Comparison of ENCODE assay signal across 1 cellular context in the genomic region with DNA sequence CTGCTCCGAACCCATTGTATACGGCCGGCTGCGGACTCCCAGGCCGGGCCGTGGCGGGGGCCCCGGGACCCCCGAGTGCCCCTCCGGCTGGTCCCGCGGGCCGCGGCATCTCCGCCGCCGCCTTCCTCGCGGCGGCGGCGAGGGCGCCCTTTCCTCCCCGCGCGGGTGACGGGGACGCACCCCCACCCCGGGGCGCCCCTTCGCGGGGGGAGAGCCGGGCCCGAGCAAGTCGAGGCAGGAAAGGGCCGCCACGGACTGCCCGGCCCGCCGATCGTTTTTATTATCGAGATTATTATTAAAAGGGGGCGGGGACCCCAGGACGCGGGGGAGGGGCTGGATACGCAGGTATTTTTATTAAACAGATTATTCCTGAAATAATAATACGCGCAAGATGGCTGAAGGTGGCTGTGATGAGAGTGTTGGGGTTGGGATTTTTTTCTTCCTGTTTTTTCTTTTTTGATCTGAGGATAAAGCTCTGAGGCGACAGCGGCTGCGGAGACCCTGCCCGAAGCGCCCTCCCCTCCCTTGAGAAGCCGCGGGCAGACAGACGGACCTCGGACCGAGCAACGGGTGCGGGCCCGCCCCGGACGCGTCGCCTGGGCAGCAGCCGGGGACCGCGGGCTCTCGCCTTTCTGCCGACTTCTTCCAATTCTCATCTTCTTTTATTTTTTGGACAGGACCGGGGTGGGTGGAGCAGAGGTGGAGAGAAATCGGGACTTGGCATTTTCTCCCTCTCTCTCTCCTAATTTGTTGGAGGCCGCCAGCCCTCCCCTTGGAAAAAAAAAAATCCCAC.
TF ChIP-seq lines count a peak whose summit lies in the region.

No MANE protein-coding gene starts in this region.

TF ChIP-seq in GM12878, 131 proteins besides CTCF, POLR2A, EP300 and RAD21 (continued from another document and continues in another):
- TF ChIP-seq, protein P1, sequence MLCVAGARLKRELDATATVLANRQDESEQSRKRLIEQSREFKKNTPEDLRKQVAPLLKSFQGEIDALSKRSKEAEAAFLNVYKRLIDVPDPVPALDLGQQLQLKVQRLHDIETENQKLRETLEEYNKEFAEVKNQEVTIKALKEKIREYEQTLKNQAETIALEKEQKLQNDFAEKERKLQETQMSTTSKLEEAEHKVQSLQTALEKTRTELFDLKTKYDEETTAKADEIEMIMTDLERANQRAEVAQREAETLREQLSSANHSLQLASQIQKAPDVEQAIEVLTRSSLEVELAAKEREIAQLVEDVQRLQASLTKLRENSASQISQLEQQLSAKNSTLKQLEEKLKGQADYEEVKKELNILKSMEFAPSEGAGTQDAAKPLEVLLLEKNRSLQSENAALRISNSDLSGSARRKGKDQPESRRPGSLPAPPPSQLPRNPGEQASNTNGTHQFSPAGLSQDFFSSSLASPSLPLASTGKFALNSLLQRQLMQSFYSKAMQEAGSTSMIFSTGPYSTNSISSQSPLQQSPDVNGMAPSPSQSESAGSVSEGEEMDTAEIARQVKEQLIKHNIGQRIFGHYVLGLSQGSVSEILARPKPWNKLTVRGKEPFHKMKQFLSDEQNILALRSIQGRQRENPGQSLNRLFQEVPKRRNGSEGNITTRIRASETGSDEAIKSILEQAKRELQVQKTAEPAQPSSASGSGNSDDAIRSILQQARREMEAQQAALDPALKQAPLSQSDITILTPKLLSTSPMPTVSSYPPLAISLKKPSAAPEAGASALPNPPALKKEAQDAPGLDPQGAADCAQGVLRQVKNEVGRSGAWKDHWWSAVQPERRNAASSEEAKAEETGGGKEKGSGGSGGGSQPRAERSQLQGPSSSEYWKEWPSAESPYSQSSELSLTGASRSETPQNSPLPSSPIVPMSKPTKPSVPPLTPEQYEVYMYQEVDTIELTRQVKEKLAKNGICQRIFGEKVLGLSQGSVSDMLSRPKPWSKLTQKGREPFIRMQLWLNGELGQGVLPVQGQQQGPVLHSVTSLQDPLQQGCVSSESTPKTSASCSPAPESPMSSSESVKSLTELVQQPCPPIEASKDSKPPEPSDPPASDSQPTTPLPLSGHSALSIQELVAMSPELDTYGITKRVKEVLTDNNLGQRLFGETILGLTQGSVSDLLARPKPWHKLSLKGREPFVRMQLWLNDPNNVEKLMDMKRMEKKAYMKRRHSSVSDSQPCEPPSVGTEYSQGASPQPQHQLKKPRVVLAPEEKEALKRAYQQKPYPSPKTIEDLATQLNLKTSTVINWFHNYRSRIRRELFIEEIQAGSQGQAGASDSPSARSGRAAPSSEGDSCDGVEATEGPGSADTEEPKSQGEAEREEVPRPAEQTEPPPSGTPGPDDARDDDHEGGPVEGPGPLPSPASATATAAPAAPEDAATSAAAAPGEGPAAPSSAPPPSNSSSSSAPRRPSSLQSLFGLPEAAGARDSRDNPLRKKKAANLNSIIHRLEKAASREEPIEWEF (IDR thresholded peaks at IDR 0.05; ENCODE audit: insufficient replicate concordance, low read depth, low read length): no peak
- TF ChIP-seq, protein P2, sequence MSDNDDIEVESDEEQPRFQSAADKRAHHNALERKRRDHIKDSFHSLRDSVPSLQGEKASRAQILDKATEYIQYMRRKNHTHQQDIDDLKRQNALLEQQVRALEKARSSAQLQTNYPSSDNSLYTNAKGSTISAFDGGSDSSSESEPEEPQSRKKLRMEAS (IDR thresholded peaks at IDR 0.05; ENCODE audit: low read depth, low read length): no peak
- TF ChIP-seq NR2C2 (IDR thresholded peaks at IDR 0.05; ENCODE audit: borderline replicate concordance, control insufficient read depth, insufficient read length, low read depth): no peak
- TF ChIP-seq, protein P3, sequence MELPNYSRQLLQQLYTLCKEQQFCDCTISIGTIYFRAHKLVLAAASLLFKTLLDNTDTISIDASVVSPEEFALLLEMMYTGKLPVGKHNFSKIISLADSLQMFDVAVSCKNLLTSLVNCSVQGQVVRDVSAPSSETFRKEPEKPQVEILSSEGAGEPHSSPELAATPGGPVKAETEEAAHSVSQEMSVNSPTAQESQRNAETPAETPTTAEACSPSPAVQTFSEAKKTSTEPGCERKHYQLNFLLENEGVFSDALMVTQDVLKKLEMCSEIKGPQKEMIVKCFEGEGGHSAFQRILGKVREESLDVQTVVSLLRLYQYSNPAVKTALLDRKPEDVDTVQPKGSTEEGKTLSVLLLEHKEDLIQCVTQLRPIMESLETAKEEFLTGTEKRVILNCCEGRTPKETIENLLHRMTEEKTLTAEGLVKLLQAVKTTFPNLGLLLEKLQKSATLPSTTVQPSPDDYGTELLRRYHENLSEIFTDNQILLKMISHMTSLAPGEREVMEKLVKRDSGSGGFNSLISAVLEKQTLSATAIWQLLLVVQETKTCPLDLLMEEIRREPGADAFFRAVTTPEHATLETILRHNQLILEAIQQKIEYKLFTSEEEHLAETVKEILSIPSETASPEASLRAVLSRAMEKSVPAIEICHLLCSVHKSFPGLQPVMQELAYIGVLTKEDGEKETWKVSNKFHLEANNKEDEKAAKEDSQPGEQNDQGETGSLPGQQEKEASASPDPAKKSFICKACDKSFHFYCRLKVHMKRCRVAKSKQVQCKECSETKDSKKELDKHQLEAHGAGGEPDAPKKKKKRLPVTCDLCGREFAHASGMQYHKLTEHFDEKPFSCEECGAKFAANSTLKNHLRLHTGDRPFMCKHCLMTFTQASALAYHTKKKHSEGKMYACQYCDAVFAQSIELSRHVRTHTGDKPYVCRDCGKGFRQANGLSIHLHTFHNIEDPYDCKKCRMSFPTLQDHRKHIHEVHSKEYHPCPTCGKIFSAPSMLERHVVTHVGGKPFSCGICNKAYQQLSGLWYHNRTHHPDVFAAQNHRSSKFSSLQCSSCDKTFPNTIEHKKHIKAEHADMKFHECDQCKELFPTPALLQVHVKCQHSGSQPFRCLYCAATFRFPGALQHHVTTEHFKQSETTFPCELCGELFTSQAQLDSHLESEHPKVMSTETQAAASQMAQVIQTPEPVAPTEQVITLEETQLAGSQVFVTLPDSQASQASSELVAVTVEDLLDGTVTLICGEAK (IDR thresholded peaks at IDR 0.05; ENCODE audit: borderline replicate concordance): no peak
- peak; percentile 96 for TF ChIP-seq LARP7 (IDR thresholded peaks at IDR 0.05)
- TF ChIP-seq, protein P4, sequence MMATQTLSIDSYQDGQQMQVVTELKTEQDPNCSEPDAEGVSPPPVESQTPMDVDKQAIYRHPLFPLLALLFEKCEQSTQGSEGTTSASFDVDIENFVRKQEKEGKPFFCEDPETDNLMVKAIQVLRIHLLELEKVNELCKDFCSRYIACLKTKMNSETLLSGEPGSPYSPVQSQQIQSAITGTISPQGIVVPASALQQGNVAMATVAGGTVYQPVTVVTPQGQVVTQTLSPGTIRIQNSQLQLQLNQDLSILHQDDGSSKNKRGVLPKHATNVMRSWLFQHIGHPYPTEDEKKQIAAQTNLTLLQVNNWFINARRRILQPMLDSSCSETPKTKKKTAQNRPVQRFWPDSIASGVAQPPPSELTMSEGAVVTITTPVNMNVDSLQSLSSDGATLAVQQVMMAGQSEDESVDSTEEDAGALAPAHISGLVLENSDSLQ (IDR thresholded peaks at IDR 0.05): no peak
- no peak for TF ChIP-seq SMAD1 (IDR thresholded peaks at IDR 0.05; ENCODE audit: low read depth, partially characterized antibody)
- no peak for TF ChIP-seq ZNF274 (IDR thresholded peaks at IDR 0.05; ENCODE audit: insufficient read depth, insufficient read length)
- no peak for TF ChIP-seq EZH2 (IDR thresholded peaks at IDR 0.05; ENCODE audit: borderline replicate concordance, control insufficient read depth, low read depth, low read length)
- no peak for TF ChIP-seq SRF (IDR thresholded peaks at IDR 0.05; ENCODE audit: low read depth in 2 of 2, low read length in 2 of 2)
- TF ChIP-seq ATF7 (IDR thresholded peaks at IDR 0.05; ENCODE audit: low read depth): no peak
- TF ChIP-seq SP1 (IDR thresholded peaks at IDR 0.05; ENCODE audit: low read depth, low read length): no peak
- TF ChIP-seq, protein P5, sequence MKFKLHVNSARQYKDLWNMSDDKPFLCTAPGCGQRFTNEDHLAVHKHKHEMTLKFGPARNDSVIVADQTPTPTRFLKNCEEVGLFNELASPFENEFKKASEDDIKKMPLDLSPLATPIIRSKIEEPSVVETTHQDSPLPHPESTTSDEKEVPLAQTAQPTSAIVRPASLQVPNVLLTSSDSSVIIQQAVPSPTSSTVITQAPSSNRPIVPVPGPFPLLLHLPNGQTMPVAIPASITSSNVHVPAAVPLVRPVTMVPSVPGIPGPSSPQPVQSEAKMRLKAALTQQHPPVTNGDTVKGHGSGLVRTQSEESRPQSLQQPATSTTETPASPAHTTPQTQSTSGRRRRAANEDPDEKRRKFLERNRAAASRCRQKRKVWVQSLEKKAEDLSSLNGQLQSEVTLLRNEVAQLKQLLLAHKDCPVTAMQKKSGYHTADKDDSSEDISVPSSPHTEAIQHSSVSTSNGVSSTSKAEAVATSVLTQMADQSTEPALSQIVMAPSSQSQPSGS (IDR thresholded peaks at IDR 0.05; ENCODE audit: low read length): no peak
- no peak for TF ChIP-seq FOXM1 (IDR thresholded peaks at IDR 0.05; ENCODE audit: low read depth, low read length)
- no peak for TF ChIP-seq EED (IDR thresholded peaks at IDR 0.05; ENCODE audit: low read depth)
- no peak for TF ChIP-seq SUZ12 (IDR thresholded peaks at IDR 0.05; ENCODE audit: unreplicated experiment)
- TF ChIP-seq ETV6 (conservative IDR thresholded peaks at IDR 0.05 in 1 of 2, IDR thresholded peaks at IDR 0.05 in 1 of 2; ENCODE audit: borderline replicate concordance in 1 of 2, low read depth in 1 of 2): no peak
- TF ChIP-seq, protein P6, sequence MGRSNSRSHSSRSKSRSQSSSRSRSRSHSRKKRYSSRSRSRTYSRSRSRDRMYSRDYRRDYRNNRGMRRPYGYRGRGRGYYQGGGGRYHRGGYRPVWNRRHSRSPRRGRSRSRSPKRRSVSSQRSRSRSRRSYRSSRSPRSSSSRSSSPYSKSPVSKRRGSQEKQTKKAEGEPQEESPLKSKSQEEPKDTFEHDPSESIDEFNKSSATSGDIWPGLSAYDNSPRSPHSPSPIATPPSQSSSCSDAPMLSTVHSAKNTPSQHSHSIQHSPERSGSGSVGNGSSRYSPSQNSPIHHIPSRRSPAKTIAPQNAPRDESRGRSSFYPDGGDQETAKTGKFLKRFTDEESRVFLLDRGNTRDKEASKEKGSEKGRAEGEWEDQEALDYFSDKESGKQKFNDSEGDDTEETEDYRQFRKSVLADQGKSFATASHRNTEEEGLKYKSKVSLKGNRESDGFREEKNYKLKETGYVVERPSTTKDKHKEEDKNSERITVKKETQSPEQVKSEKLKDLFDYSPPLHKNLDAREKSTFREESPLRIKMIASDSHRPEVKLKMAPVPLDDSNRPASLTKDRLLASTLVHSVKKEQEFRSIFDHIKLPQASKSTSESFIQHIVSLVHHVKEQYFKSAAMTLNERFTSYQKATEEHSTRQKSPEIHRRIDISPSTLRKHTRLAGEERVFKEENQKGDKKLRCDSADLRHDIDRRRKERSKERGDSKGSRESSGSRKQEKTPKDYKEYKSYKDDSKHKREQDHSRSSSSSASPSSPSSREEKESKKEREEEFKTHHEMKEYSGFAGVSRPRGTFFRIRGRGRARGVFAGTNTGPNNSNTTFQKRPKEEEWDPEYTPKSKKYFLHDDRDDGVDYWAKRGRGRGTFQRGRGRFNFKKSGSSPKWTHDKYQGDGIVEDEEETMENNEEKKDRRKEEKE (IDR thresholded peaks at IDR 0.05): peak; percentile 61; the same call in 1 of the 2 replicates
- TF ChIP-seq CHD2 (IDR thresholded peaks at IDR 0.05; ENCODE audit: borderline replicate concordance, low read depth, low read length): no peak
- no peak for TF ChIP-seq JUNB (IDR thresholded peaks at IDR 0.05)
- TF ChIP-seq HDAC2 (IDR thresholded peaks at IDR 0.05): no peak
- TF ChIP-seq YBX1 (IDR thresholded peaks at IDR 0.05): no peak
- TF ChIP-seq ESRRA (IDR thresholded peaks at IDR 0.05; ENCODE audit: low read length): no peak
- no peak for TF ChIP-seq HDAC6 (IDR thresholded peaks at IDR 0.05; ENCODE audit: unreplicated experiment)
- TF ChIP-seq, protein P7, sequence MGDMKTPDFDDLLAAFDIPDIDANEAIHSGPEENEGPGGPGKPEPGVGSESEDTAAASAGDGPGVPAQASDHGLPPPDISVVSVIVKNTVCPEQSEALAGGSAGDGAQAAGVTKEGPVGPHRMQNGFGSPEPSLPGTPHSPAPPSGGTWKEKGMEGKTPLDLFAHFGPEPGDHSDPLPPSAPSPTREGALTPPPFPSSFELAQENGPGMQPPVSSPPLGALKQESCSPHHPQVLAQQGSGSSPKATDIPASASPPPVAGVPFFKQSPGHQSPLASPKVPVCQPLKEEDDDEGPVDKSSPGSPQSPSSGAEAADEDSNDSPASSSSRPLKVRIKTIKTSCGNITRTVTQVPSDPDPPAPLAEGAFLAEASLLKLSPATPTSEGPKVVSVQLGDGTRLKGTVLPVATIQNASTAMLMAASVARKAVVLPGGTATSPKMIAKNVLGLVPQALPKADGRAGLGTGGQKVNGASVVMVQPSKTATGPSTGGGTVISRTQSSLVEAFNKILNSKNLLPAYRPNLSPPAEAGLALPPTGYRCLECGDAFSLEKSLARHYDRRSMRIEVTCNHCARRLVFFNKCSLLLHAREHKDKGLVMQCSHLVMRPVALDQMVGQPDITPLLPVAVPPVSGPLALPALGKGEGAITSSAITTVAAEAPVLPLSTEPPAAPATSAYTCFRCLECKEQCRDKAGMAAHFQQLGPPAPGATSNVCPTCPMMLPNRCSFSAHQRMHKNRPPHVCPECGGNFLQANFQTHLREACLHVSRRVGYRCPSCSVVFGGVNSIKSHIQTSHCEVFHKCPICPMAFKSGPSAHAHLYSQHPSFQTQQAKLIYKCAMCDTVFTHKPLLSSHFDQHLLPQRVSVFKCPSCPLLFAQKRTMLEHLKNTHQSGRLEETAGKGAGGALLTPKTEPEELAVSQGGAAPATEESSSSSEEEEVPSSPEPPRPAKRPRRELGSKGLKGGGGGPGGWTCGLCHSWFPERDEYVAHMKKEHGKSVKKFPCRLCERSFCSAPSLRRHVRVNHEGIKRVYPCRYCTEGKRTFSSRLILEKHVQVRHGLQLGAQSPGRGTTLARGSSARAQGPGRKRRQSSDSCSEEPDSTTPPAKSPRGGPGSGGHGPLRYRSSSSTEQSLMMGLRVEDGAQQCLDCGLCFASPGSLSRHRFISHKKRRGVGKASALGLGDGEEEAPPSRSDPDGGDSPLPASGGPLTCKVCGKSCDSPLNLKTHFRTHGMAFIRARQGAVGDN (IDR thresholded peaks at IDR 0.05): peak; percentile 52; the same call in 1 of the 2 replicates
- no peak for TF ChIP-seq POU2F2 (IDR thresholded peaks at IDR 0.05; ENCODE audit: borderline replicate concordance, low read depth, low read length)
- TF ChIP-seq MYC (IDR thresholded peaks at IDR 0.05; ENCODE audit: insufficient read depth, insufficient read length, insufficient replicate concordance, low read length, severe bottlenecking): no peak
- peak; percentile 14; the same call in 1 of the 2 replicates for TF ChIP-seq POLR2AphosphoS2 (IDR thresholded peaks at IDR 0.05; ENCODE audit: low read depth, low read length)
- TF ChIP-seq, protein P8, sequence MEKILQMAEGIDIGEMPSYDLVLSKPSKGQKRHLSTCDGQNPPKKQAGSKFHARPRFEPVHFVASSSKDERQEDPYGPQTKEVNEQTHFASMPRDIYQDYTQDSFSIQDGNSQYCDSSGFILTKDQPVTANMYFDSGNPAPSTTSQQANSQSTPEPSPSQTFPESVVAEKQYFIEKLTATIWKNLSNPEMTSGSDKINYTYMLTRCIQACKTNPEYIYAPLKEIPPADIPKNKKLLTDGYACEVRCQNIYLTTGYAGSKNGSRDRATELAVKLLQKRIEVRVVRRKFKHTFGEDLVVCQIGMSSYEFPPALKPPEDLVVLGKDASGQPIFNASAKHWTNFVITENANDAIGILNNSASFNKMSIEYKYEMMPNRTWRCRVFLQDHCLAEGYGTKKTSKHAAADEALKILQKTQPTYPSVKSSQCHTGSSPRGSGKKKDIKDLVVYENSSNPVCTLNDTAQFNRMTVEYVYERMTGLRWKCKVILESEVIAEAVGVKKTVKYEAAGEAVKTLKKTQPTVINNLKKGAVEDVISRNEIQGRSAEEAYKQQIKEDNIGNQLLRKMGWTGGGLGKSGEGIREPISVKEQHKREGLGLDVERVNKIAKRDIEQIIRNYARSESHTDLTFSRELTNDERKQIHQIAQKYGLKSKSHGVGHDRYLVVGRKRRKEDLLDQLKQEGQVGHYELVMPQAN (conservative IDR thresholded peaks at IDR 0.05): peak; percentile 83
- TF ChIP-seq BHLHE40 (IDR thresholded peaks at IDR 0.05; ENCODE audit: borderline replicate concordance in 1 of 2, low read depth in 2 of 2, low read length in 1 of 2): no peak
- TF ChIP-seq FOS (IDR thresholded peaks at IDR 0.05; ENCODE audit: borderline replicate concordance, extremely low read depth, insufficient read length): no peak
